In the genomic region with DNA sequence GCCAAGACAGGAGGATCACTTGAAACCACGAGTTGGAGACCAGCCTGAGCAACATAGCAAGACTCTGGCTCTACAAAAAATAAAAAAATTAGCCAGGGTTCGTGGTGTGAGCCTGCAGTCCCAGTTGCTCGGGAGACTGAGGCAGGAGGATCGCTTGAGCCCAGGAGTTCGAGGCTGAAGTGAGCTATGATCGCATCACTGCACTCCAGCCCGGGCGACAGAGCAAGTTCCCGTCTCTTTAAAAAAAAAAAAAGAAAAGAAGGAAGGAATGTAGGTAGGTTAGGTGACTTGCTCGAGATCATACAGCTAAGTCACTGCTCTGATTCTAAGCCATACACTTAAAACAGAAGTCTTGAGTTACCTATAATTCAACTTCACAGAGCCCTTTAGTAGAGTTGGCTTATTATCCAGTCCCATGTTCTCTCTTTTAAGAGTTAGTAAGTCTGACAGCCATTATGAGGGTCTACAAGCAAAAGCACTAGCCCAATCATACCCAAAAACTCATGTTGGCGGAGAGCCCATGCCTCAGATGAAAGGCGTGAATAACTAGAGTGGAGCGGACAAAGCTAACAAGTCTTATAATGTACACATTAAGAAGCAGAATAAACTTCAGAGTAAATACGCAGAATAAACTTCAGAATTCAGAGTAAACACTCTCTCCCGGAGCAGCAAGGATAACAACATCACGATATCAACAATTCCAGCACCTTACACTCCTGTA, we compare ENCODE assay signal across 1 cellular context.
TF ChIP-seq lines count a peak whose summit lies in the region.

No MANE protein-coding gene starts in this region.

TF ChIP-seq in K562, 482 proteins besides CTCF, POLR2A, EP300 and RAD21:
- peak; percentile 67; the same call in 1 of the 2 replicates for TF ChIP-seq ZNF384 (IDR thresholded peaks at IDR 0.05; ENCODE audit: low read depth, low read length)
- TF ChIP-seq ZZZ3 (IDR thresholded peaks at IDR 0.05): 0 out of 2 replicates have a peak, but pooled peaks have one; percentile 47
- TF ChIP-seq RBM25 (IDR thresholded peaks at IDR 0.05; ENCODE audit: low read depth, low read length, severe bottlenecking): no peak
- TF ChIP-seq, protein P1, sequence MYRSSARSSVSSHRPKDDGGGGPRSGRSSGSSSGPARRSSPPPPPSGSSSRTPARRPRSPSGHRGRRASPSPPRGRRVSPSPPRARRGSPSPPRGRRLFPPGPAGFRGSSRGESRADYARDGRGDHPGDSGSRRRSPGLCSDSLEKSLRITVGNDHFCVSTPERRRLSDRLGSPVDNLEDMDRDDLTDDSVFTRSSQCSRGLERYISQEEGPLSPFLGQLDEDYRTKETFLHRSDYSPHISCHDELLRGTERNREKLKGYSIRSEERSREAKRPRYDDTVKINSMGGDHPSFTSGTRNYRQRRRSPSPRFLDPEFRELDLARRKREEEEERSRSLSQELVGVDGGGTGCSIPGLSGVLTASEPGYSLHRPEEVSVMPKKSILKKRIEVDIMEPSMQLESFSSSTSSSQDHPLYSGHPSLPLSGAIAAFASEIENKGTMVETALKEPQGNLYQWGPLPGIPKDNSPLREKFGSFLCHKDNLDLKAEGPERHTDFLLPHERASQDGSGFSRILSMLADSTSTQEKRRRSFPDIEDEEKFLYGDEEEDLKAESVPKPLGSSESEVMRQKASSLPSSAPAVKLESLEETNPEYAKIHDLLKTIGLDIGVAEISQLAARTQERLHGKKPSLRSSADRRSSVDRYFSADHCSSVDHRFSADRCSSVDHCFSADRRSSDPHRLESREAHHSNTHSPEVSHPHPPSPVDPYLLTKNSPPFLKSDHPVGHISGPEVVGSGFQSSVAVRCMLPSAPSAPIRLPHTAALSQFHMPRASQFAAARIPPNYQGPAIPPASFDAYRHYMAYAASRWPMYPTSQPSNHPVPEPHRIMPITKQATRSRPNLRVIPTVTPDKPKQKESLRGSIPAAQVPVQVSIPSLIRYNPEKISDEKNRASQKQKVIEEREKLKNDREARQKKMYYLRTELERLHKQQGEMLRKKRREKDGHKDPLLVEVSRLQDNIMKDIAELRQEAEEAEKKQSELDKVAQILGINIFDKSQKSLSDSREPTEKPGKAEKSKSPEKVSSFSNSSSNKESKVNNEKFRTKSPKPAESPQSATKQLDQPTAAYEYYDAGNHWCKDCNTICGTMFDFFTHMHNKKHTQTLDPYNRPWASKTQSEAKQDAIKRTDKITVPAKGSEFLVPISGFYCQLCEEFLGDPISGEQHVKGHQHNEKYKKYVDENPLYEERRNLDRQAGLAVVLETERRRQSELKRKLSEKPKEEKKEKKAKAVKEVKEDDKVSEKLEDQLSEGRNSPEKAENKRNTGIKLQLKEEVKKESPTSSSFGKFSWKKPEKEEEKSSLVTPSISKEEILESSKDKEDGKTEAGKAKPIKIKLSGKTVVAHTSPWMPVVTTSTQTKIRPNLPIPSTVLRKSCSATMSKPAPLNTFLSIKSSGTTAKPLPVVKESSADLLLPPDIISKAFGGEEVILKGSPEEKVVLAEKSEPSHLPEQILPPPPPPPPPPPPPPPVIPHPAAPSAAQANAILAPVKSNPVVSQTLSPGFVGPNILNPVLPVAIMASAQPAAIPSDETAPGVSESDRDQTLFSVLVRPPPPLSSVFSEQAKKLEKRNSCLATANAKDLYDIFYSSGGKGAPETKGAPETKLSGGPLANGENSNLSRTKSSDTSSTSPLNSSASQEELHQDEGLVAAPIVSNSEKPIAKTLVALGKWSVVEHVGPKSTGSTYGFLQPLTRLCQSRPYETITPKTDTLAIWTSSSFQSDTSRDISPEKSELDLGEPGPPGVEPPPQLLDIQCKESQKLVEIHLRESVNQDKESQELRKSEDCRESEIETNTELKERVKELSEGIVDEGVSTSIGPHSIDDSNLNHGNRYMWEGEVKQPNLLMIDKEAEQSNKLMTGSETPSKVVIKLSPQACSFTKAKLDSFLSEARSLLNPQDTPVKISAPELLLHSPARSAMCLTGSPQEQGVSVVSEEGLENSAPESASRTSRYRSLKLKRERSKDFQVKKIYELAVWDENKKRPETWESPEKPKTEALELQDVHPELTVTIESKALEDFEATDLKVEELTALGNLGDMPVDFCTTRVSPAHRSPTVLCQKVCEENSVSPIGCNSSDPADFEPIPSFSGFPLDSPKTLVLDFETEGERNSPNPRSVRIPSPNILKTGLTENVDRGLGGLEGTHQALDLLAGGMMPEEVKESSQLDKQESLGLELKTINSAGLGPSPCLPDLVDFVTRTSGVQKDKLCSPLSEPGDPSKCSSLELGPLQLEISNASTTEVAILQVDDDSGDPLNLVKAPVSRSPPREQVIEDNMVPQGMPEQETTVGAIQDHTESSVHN (IDR thresholded peaks at IDR 0.05; ENCODE audit: borderline replicate concordance in 1 of 2, low read depth in 1 of 2): 0 out of 4 replicates have a peak, but pooled peaks of 1 of the 2 experiments have one; percentile 25
- no peak for TF ChIP-seq KDM2B (CRISPR knock-in tag; IDR thresholded peaks at IDR 0.05)
- TF ChIP-seq, protein P2, sequence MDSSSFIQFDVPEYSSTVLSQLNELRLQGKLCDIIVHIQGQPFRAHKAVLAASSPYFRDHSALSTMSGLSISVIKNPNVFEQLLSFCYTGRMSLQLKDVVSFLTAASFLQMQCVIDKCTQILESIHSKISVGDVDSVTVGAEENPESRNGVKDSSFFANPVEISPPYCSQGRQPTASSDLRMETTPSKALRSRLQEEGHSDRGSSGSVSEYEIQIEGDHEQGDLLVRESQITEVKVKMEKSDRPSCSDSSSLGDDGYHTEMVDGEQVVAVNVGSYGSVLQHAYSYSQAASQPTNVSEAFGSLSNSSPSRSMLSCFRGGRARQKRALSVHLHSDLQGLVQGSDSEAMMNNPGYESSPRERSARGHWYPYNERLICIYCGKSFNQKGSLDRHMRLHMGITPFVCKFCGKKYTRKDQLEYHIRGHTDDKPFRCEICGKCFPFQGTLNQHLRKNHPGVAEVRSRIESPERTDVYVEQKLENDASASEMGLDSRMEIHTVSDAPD (CRISPR knock-in tag; IDR thresholded peaks at IDR 0.05): no peak
- TF ChIP-seq, protein P3, sequence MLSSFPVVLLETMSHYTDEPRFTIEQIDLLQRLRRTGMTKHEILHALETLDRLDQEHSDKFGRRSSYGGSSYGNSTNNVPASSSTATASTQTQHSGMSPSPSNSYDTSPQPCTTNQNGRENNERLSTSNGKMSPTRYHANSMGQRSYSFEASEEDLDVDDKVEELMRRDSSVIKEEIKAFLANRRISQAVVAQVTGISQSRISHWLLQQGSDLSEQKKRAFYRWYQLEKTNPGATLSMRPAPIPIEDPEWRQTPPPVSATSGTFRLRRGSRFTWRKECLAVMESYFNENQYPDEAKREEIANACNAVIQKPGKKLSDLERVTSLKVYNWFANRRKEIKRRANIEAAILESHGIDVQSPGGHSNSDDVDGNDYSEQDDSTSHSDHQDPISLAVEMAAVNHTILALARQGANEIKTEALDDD (IDR thresholded peaks at IDR 0.05): peak; percentile 67
- 0 out of 2 replicates have a peak, but pooled peaks have one; percentile 5 for TF ChIP-seq FOXM1 (IDR thresholded peaks at IDR 0.05; ENCODE audit: low read depth)
- no peak for TF ChIP-seq FOXM1 (CRISPR knock-in tag; IDR thresholded peaks at IDR 0.05; ENCODE audit: low read depth)
- no peak for TF ChIP-seq ZBTB1 (CRISPR knock-in tag; IDR thresholded peaks at IDR 0.05; ENCODE audit: borderline replicate concordance, low read depth)
- no peak for TF ChIP-seq KAT7 (CRISPR knock-in tag; IDR thresholded peaks at IDR 0.05; ENCODE audit: borderline replicate concordance)
- TF ChIP-seq NFIC (IDR thresholded peaks at IDR 0.05): peak; percentile 25; the same call in 1 of the 2 replicates
- 0 out of 2 replicates have a peak, but pooled peaks have one; percentile 41 for TF ChIP-seq DPF2 (IDR thresholded peaks at IDR 0.05)
- TF ChIP-seq ETV1 (tag; conservative IDR thresholded peaks at IDR 0.05; ENCODE audit: low read depth): 0 out of 2 replicates have a peak, but pooled peaks have one; percentile 52
- peak; percentile 46; the same call in 1 of the 2 replicates for TF ChIP-seq SMARCA4 (IDR thresholded peaks at IDR 0.05)
